Comparison of ENCODE assay signal across 1 cellular context in genomic region chr19:58262922-58263296, GRCh38.
TF ChIP-seq lines count a peak whose summit lies in the region.

No MANE protein-coding gene starts in this region.

TF ChIP-seq in H1, 55 proteins besides CTCF, POLR2A, EP300 and RAD21:
- TF ChIP-seq CREB1 (IDR thresholded peaks at IDR 0.05) (no peak), CTBP2 (IDR thresholded peaks at IDR 0.05; ENCODE audit: borderline replicate concordance, insufficient read depth, insufficient read length, low read length) (no peak), EZH2 (IDR thresholded peaks at IDR 0.05; ENCODE audit: low read depth, low read length, severe bottlenecking) (no peak), PHF8 (conservative IDR thresholded peaks at IDR 0.05; ENCODE audit: low read depth, low read length) (no peak), YY1 (IDR thresholded peaks at IDR 0.05; ENCODE audit: low read depth, low read length) (no peak), ATF2 (IDR thresholded peaks at IDR 0.05; ENCODE audit: low read length) (no peak), HDAC6 (IDR thresholded peaks at IDR 0.05; ENCODE audit: low read depth, low read length) (no peak), KDM1A (IDR thresholded peaks at IDR 0.05; ENCODE audit: borderline replicate concordance, low read length) (no peak), GTF2F1 (IDR thresholded peaks at IDR 0.05; ENCODE audit: borderline replicate concordance, low read depth, low read length) (no peak), USF2 (IDR thresholded peaks at IDR 0.05; ENCODE audit: low read length) (no peak), SAP30 (IDR thresholded peaks at IDR 0.05; ENCODE audit: insufficient read depth, insufficient replicate concordance, low read length) (no peak), POU5F1 (IDR thresholded peaks at IDR 0.05; ENCODE audit: low read depth, low read length) (no peak), BRCA1 (IDR thresholded peaks at IDR 0.05; ENCODE audit: low read depth, low read length) (no peak), JUN (IDR thresholded peaks at IDR 0.05; ENCODE audit: low read depth, low read length) (no peak), GABPA (IDR thresholded peaks at IDR 0.05; ENCODE audit: borderline replicate concordance, insufficient read depth, low read length) (no peak)
